Comparison of ENCODE assay signal across 8 cellular contexts in the genomic region with DNA sequence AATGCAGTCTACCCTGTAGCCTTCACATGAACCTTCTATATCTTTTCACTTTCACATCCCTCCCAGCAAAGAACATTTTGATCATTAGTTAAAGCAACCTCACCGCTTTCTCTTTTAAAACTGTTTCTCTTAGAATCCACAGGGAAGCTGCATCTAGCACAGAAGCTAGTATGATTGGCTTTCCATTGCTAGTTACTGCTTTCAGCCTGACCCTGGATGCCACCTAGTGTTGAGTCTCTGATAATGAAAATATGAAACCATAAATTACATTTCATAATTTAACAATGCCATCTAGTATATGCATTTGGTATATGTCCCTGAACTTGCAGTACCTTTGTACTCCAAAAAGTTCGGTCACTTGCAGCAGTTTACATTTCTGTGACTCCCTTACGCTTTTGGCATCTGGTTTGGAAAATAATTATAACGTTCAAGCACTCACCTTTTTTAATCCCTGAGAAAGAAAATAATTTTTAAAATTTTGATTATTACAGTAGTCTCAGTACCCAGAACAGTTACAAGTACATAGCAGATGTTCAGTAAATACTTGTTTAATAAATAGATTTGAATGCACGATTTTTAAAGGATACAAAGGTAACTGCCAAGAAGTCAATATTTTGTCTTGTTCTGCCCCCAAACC. TPM values are rescaled to one million over a fixed set of nuclear protein-coding genes. Genes with fewer than 3 reads are reported as not detected.
DNase-seq lines count a peak whose midpoint lies in the region; ATAC-seq and TF ChIP-seq lines count a peak whose summit lies in the region.

No MANE protein-coding gene starts in this region.

- H3K9me3 ChIP-seq in PC-9 (ENCODE audit: insufficient read depth, low read depth): no peaks in the 10 kb centered on the region

- peak overlapping the region; percentile 2 for H3K27ac Mint-ChIP-seq in MCF 10A (ENCODE audit: low read depth, unreplicated experiment)

- H3K4me1 ChIP-seq in PC-9 (replicated peaks; ENCODE audit: insufficient read depth): no peaks in the 10 kb centered on the region

- no peaks in the 10 kb centered on the region for H3K27me3 ChIP-seq in PC-9 (ENCODE audit: insufficient read depth, low read depth)

- TF ChIP-seq CTCF in PC-9 (conservative IDR thresholded peaks at IDR 0.05): peak; percentile 91
- TF ChIP-seq CTCF in MCF 10A (IDR thresholded peaks at IDR 0.05; ENCODE audit: unreplicated experiment): peak; percentile 57

- DNase-seq in SIG-M5 treated with dmso at 0.1 percent for 504 hours (lab: John Stamatoyannopoulos, UW; ENCODE audit: unreplicated experiment): peak; percentile 72
- no peak for DNase-seq in SIG-M5 (lab: John Stamatoyannopoulos, UW)
- peak; percentile 35 to 42 for DNase-seq in PC-9
- DNase-seq in MCF 10A (ENCODE audit: unreplicated experiment): peak; percentile 61
- DNase-seq in iris pigment epithelial cell (ENCODE audit: low read depth): peak; percentile 69
- DNase-seq in superior temporal gyrus (ENCODE audit: extremely low spot score): peak; percentile 70

- H3K4me2 ChIP-seq in PC-9: no peak overlapping the region

- no TSS peak for BruUV-seq in PC-9 (replicated peaks; lab: Mats Ljungman, UMichigan)
- BruUV-seq in MCF 10A (replicated peaks; lab: Mats Ljungman, UMichigan): no TSS peak

- peaks cover 6% of the 10 kb centered on the region for H3K4me1 Mint-ChIP-seq in MCF 10A (ENCODE audit: insufficient read depth, unreplicated experiment)

- H4K20me1 ChIP-seq in PC-9 (ENCODE audit: insufficient read depth): 0 out of 2 replicates have a peak, but pooled peaks cover 4% of the 10 kb centered on the region

- H3K36me3 Mint-ChIP-seq in MCF 10A (ENCODE audit: insufficient read depth, unreplicated experiment): peaks cover 16% of the 10 kb centered on the region

- no peaks in the 10 kb centered on the region for H3K27me3 Mint-ChIP-seq in MCF 10A (ENCODE audit: insufficient read depth, unreplicated experiment)

- H2AFZ ChIP-seq in PC-9: no peak overlapping the region

- peaks cover 3% of the 10 kb centered on the region; the same call in 1 of the 2 replicates for H3K36me3 ChIP-seq in PC-9 (ENCODE audit: low read depth)

- CTCF ChIA-PET in PC-9 (lab: Charles Lee): interaction anchor here (0.6 to 2.4 kb wide), 5 partner anchors 23 to 140 kb away, joined by 4 to 23 read pairs (median 5); a partner anchor contains a TSS
- CTCF ChIA-PET in MCF 10A (lab: Yijun Ruan, JAX): interaction anchor here (0.6 to 8.4 kb wide), 28 partner anchors 8 to 1328 kb away, joined by 3 to 198 read pairs (median 4); a partner anchor contains a TSS

- POLR2A ChIA-PET in PC-9 (lab: Charles Lee; ENCODE audit: unreplicated experiment): interaction anchor here (0.6 kb wide), 1 partner anchor 102 kb away, joined by 4 read pairs; no protein-coding TSS in a partner anchor
- POLR2A ChIA-PET in MCF 10A (lab: Yijun Ruan, JAX): interaction anchor here (0.7 to 4.0 kb wide), 8 partner anchors 14 to 121 kb away, joined by 3 to 42 read pairs (median 4); a partner anchor contains a TSS

- H3K4me3 Mint-ChIP-seq in MCF 10A (ENCODE audit: unreplicated experiment): no peak overlapping the region

- H3K79me2 ChIP-seq in PC-9 (ENCODE audit: low read depth): no peaks in the 10 kb centered on the region

- H3F3A ChIP-seq in PC-9 (ENCODE audit: insufficient read depth, low read depth): peaks cover 10% of the 10 kb centered on the region; the same call in 1 of the 2 replicates

- H3K4me3 ChIP-seq in PC-9: no peak overlapping the region

- no peak overlapping the region for H3K27ac ChIP-seq in PC-9

- ATAC-seq in GM21367 (IDR thresholded peaks at IDR 0.05; ENCODE audit: unreplicated experiment): peak; percentile 93
- peak; percentile 88 for ATAC-seq in HG03469 (IDR thresholded peaks at IDR 0.05; ENCODE audit: unreplicated experiment)

- intact Hi-C loops in PC-9 (cut with micrococcal nuclease; ENCODE audit: unreplicated experiment): loop anchor here (1.0 to 10.0 kb wide), 2 partner anchors 114 to 957 kb away; no protein-coding TSS in a partner anchor
- intact Hi-C loops in MCF 10A (cut with micrococcal nuclease): loop anchor here (1.0 to 10.0 kb wide), 2 partner anchors 114 to 223 kb away; a partner anchor contains a TSS

- H3K9me3 Mint-ChIP-seq in MCF 10A (ENCODE audit: unreplicated experiment): no peaks in the 10 kb centered on the region

- no peaks in the 10 kb centered on the region for H3K9me2 ChIP-seq in PC-9 (ENCODE audit: insufficient read depth)

RNA-seq across cellular contexts. Expression of a gene that starts 22.7 kb away (rescaled TPM):
- total RNA-seq in PC-9 (2021) (62.5 and 75.3 TPM in 2 replicates), MCF 10A (2022) (51.8 and 58.0 TPM in 2 replicates)

RNA-seq across cellular contexts. Expression of a gene that starts 24.0 kb away (rescaled TPM):
- total RNA-seq in PC-9 (2021) (6.9 and 11.1 TPM in 2 replicates), MCF 10A (2022) (5.2 TPM in 2 replicates)

RNA-seq across cellular contexts. Expression of a gene that starts 43.1 kb away (rescaled TPM):
- total RNA-seq in PC-9 (2021) (16.9 and 24.0 TPM in 2 replicates), MCF 10A (2022) (12.2 and 14.7 TPM in 2 replicates)
